13 cellular contexts compared by ENCODE assay signal in genomic region chr1:170586942-170587593, GRCh38. TPM values are rescaled to one million over a fixed set of nuclear protein-coding genes. Genes with fewer than 3 reads are reported as not detected.
A peak's percentile ranks its signal among the peaks of the same experiment; 100 is the strongest.
DNase-seq lines count a peak whose midpoint lies in the region; ATAC-seq, FAIRE-seq and TF ChIP-seq lines count a peak whose summit lies in the region.
"Had no signal": no experiment of that assay in that cellular context is flagged by ENCODE, and none has a peak within 500 bp of the region (broad histone marks: within the 10 kb centered on the region; RNA-seq: fewer than 3 reads in every experiment).

No MANE protein-coding gene starts in this region.

- no peaks in the 10 kb centered on the region for H4K20me1 ChIP-seq in astrocyte (ENCODE audit: insufficient read depth, low read length)

- 61 to 73% methylated on average over 9 of the region's 9 CpGs for WGBS in heart right ventricle, 2 donors

- CTCF ChIA-PET in CD8-positive, alpha-beta T cell (lab: Charles Lee) = no interaction called here

- no peaks in the 10 kb centered on the region for H3K9me3 ChIP-seq in astrocyte (ENCODE audit: insufficient read depth, low read depth, low read length)
- H3K9me3 ChIP-seq in heart right ventricle = no peaks in the 10 kb centered on the region
- no peaks in the 10 kb centered on the region for H3K9me3 ChIP-seq in gastrocnemius medialis
- no peaks in the 10 kb centered on the region for H3K9me3 ChIP-seq in CD8-positive, alpha-beta T cell (ENCODE audit: low read length)
- H3K9me3 ChIP-seq: right lobe of liver had no signal

- H3K36me3 Mint-ChIP-seq in astrocyte (ENCODE audit: low read depth, unreplicated experiment) = no peaks in the 10 kb centered on the region
- H3K36me3 Mint-ChIP-seq in CD8-positive, alpha-beta T cell = no peaks in the 10 kb centered on the region
- H3K36me3 Mint-ChIP-seq: activated CD4-positive, alpha-beta memory T cell treated with anti-CD3 and anti-CD28 coated beads for 36 hours; CD4-positive, CD25-positive, alpha-beta regulatory T cell had no signal

- no peaks in the 10 kb centered on the region for H3K79me2 ChIP-seq in astrocyte (ENCODE audit: insufficient read depth, low read length)

- H3K27ac ChIP-seq in astrocyte (ENCODE audit: low read depth, low read length) (no peak overlapping the region), heart right ventricle (peak overlapping the region in 8 of 10 donors; percentile 26 to 66 (median 52)), gastrocnemius medialis (peak overlapping the region in 3 of 4 donors; percentile 16 to 43 (median 42))
- H3K27ac ChIP-seq in CD8-positive, alpha-beta T cell (ENCODE audit: low read depth, low read length) = no peak overlapping the region
- H3K27ac ChIP-seq: foreskin keratinocyte, right lobe of liver had no signal

- no peaks in the 10 kb centered on the region for H3K27me3 ChIP-seq in astrocyte (ENCODE audit: insufficient read depth, low read length)
- H3K27me3 ChIP-seq in heart right ventricle = no peaks in the 10 kb centered on the region
- H3K27me3 ChIP-seq in gastrocnemius medialis = no peaks in the 10 kb centered on the region
- peaks cover 2% of the 10 kb centered on the region for H3K27me3 ChIP-seq in CD8-positive, alpha-beta T cell (ENCODE audit: insufficient read depth, low read length)
- H3K27me3 ChIP-seq: foreskin keratinocyte, right lobe of liver had no signal

- H3K27ac Mint-ChIP-seq in astrocyte (ENCODE audit: unreplicated experiment) = no peak overlapping the region
- no peak overlapping the region for H3K27ac Mint-ChIP-seq in CD8-positive, alpha-beta T cell
- H3K27ac Mint-ChIP-seq: activated CD4-positive, alpha-beta memory T cell treated with anti-CD3 and anti-CD28 coated beads for 36 hours; CD4-positive, CD25-positive, alpha-beta regulatory T cell had no signal

- DNase-seq in EH (ENCODE audit: low read depth) (peak; percentile 68), astrocyte (ENCODE audit: low read depth) (peak; percentile 69), heart right ventricle (peak in 1 of 2 donors; percentile 7), gastrocnemius medialis (no peak), cerebellum (ENCODE audit: low spot score) (no peak)
- no peak for DNase-seq in CD8-positive, alpha-beta T cell
- DNase-seq in stimulated activated CD4-positive, alpha-beta T cell treated with anti-CD3 and anti-CD28 coated beads, Interleukin-4, amount 100 ng/mL, for 4 hours = no peak
- DNase-seq: activated CD4-positive, alpha-beta memory T cell treated with anti-CD3 and anti-CD28 coated beads for 36 hours; CD4-positive, CD25-positive, alpha-beta regulatory T cell; foreskin keratinocyte; mammary epithelial cell; right lobe of liver had no signal

- peaks cover 2% of the 10 kb centered on the region for H3K4me1 Mint-ChIP-seq in astrocyte (ENCODE audit: low read depth, unreplicated experiment)
- H3K4me1 Mint-ChIP-seq in CD8-positive, alpha-beta T cell (ENCODE audit: low read depth) = peaks cover 3% of the 10 kb centered on the region

- H3K36me3 ChIP-seq in astrocyte (ENCODE audit: insufficient read depth, low read length) (no peaks in the 10 kb centered on the region), heart right ventricle (no peaks in the 10 kb centered on the region), gastrocnemius medialis (no peaks in the 10 kb centered on the region)
- no peaks in the 10 kb centered on the region for H3K36me3 ChIP-seq in CD8-positive, alpha-beta T cell (ENCODE audit: insufficient read depth, low read length)
- H3K36me3 ChIP-seq: right lobe of liver had no signal

- peak; percentile 13 for FAIRE-seq in astrocyte (lab: Jason Lieb, UNC)

- POLR2A ChIA-PET in CD8-positive, alpha-beta T cell (lab: Charles Lee) = interaction anchor here (0.6 kb wide), 1 partner anchor 1759 kb away, joined by 3 read pairs; no protein-coding TSS in a partner anchor

- H3K9ac ChIP-seq in astrocyte (ENCODE audit: low read length) = peak overlapping the region; percentile 30

- intact Hi-C loops in heart right ventricle (cut with DNase I) (loop anchor here in 1 of 10 donors (5.0 kb wide), 1 partner anchor 75 kb away; the partner anchor contains the start of gene PRRX1), gastrocnemius medialis (cut with DNase I; ENCODE audit: low total_unique reads) (no loop called here)
- intact Hi-C loops in CD8-positive, alpha-beta T cell (cut with DNase I, micrococcal nuclease) = no loop called here

- no peaks in the 10 kb centered on the region for H3K9me3 Mint-ChIP-seq in astrocyte (ENCODE audit: unreplicated experiment)
- no peaks in the 10 kb centered on the region for H3K9me3 Mint-ChIP-seq in CD8-positive, alpha-beta T cell
- H3K9me3 Mint-ChIP-seq: activated CD4-positive, alpha-beta memory T cell treated with anti-CD3 and anti-CD28 coated beads for 36 hours had no signal

- peak overlapping the region; percentile 39 for H3K4me3 ChIP-seq in astrocyte (ENCODE audit: insufficient read depth, low read depth, low read length)
- H3K4me3 ChIP-seq in heart right ventricle = peak overlapping the region in 5 of 10 donors; percentile 8 to 28 (median 11)
- peak overlapping the region in 2 of 4 donors; percentile 19 to 36 for H3K4me3 ChIP-seq in gastrocnemius medialis
- H3K4me3 ChIP-seq in CD8-positive, alpha-beta T cell (ENCODE audit: low read depth, low read length) = no peak overlapping the region
- H3K4me3 ChIP-seq: right lobe of liver had no signal

- H3K4me3 Mint-ChIP-seq in astrocyte (ENCODE audit: unreplicated experiment) = no peak overlapping the region
- no peak overlapping the region for H3K4me3 Mint-ChIP-seq in CD8-positive, alpha-beta T cell
- H3K4me3 Mint-ChIP-seq: activated CD4-positive, alpha-beta memory T cell treated with anti-CD3 and anti-CD28 coated beads for 36 hours; CD4-positive, CD25-positive, alpha-beta regulatory T cell had no signal

- peaks cover 7% of the 10 kb centered on the region for H3K27me3 Mint-ChIP-seq in astrocyte (ENCODE audit: low read depth, unreplicated experiment)
- H3K27me3 Mint-ChIP-seq in CD8-positive, alpha-beta T cell (ENCODE audit: low read depth) = peaks cover 44% of the 10 kb centered on the region

- peak in 7 of 8 donors; percentile 37 to 69 (median 54) for ATAC-seq in heart right ventricle
- peak in 1 of 2 donors; percentile 54 for ATAC-seq in gastrocnemius medialis
- ATAC-seq in CD8-positive, alpha-beta T cell = no peak
- ATAC-seq in GM19463 (IDR thresholded peaks at IDR 0.05; ENCODE audit: unreplicated experiment) = no peak
- ATAC-seq: foreskin keratinocyte, right lobe of liver had no signal

- TF ChIP-seq CTCF in astrocyte (IDR thresholded peaks at IDR 0.05; ENCODE audit: insufficient read depth, low read depth, low read length) (no peak), heart right ventricle (IDR thresholded peaks at IDR 0.05) (no peak), gastrocnemius medialis (IDR thresholded peaks at IDR 0.05 in 4 of 5, conservative IDR thresholded peaks at IDR 0.05 in 1 of 5) (no peak)
- TF ChIP-seq CTCF in CD8-positive, alpha-beta T cell (IDR thresholded peaks at IDR 0.05) = no peak

- no peak for TF ChIP-seq POLR2A in gastrocnemius medialis (IDR thresholded peaks at IDR 0.05)

- peak overlapping the region; percentile 79 for H3K4me2 ChIP-seq in astrocyte (ENCODE audit: low read length)

- H3K4me1 ChIP-seq in astrocyte (ENCODE audit: insufficient read depth, low read length) = peaks cover 8% of the 10 kb centered on the region
- peaks cover 0 to 14% (median 0%) of the 10 kb centered on the region in 9 donors for H3K4me1 ChIP-seq in heart right ventricle
- no peaks in the 10 kb centered on the region for H3K4me1 ChIP-seq in gastrocnemius medialis
- no peaks in the 10 kb centered on the region for H3K4me1 ChIP-seq in CD8-positive, alpha-beta T cell (ENCODE audit: insufficient read depth, low read length)
- H3K4me1 ChIP-seq: foreskin keratinocyte, right lobe of liver had no signal

- H2AFZ ChIP-seq in astrocyte (ENCODE audit: low read depth, low read length) = peak overlapping the region; percentile 54

- in situ Hi-C loops in gastrocnemius medialis (cut with MboI; ENCODE audit: low sequenced_read_pairs in 4 of 4) = no loop called here

RNA-seq across cellular contexts. Expression of gene GORAB, which starts 55.1 kb away (rescaled TPM):
- total RNA-seq in astrocyte = 11.2 and 16.4 TPM in 2 replicates
- total RNA-seq in heart right ventricle = 10 to 100 TPM in 3 of 10 donors, 1 to 10 TPM in 7; 5.6 to 14.4 (median 9.4) TPM
- 10 to 100 TPM in 1 of 2 donors, 1 to 10 TPM in 1; 6.9 to 14.0 TPM for polyA plus RNA-seq in heart right ventricle
- total RNA-seq in gastrocnemius medialis = 1 to 10 TPM; 1.7 to 3.8 (median 2.3) TPM
- total RNA-seq in cerebellum = 18.6 TPM
- 10 to 100 TPM; 24.8 to 26.1 TPM for total RNA-seq in CD8-positive, alpha-beta T cell

Comparison
In these comparisons a context has a peak if more than half of its experiments do, and no peak if none do; other contexts are left out.
1. DNase-seq: peak in EH (single experiment) and astrocyte (single experiment); none in gastrocnemius medialis (0 of 2), cerebellum (single experiment), CD8-positive, alpha-beta T cell (0 of 7) and stimulated activated CD4-positive, alpha-beta T cell treated with anti-CD3 and anti-CD28 coated beads, Interleukin-4, amount 100 ng/mL, for 4 hours (0 of 2).
2. H3K27ac ChIP-seq: peak in heart right ventricle (8 of 10) and gastrocnemius medialis (3 of 4); none in astrocyte (single experiment) and CD8-positive, alpha-beta T cell (single experiment).
3. ATAC-seq: peak in heart right ventricle (7 of 8); none in CD8-positive, alpha-beta T cell (single experiment) and GM19463 (single experiment).